Comparison of ENCODE assay signal across 1 cellular context in genomic region chr15:47364671-47365141, GRCh38.
TF ChIP-seq lines count a peak whose summit lies in the region.

No MANE protein-coding gene starts in this region.

TF ChIP-seq in HEK293, 187 proteins besides CTCF, POLR2A, EP300 and RAD21 (continued from another document):
- TF ChIP-seq, protein P1, sequence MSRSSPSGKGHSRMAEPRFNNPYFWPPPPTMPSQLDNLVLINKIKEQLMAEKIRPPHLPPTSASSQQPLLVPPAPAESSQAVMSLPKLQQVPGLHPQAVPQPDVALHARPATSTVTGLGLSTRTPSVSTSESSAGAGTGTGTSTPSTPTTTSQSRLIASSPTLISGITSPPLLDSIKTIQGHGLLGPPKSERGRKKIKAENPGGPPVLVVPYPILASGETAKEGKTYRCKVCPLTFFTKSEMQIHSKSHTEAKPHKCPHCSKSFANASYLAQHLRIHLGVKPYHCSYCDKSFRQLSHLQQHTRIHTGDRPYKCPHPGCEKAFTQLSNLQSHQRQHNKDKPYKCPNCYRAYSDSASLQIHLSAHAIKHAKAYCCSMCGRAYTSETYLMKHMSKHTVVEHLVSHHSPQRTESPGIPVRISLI (tag by site-specific recombination; IDR thresholded peaks at IDR 0.05), result no peak
- TF ChIP-seq ZNF292 (tag by site-specific recombination; IDR thresholded peaks at IDR 0.05; ENCODE audit: borderline replicate concordance, low read depth), result no peak
- no peak for TF ChIP-seq ZNF610 (tag by site-specific recombination; IDR thresholded peaks at IDR 0.05; ENCODE audit: borderline replicate concordance)
- TF ChIP-seq ZNF621 (tag by site-specific recombination; IDR thresholded peaks at IDR 0.05), result no peak
- no peak for TF ChIP-seq TSHZ1 (tag by site-specific recombination; IDR thresholded peaks at IDR 0.05; ENCODE audit: borderline replicate concordance)
- peak; percentile 28; the same call in 1 of the 2 replicates for TF ChIP-seq FEZF1 (tag by site-specific recombination; IDR thresholded peaks at IDR 0.05)
- no peak for TF ChIP-seq RBAK (tag by site-specific recombination; IDR thresholded peaks at IDR 0.05)
- TF ChIP-seq, protein P2, sequence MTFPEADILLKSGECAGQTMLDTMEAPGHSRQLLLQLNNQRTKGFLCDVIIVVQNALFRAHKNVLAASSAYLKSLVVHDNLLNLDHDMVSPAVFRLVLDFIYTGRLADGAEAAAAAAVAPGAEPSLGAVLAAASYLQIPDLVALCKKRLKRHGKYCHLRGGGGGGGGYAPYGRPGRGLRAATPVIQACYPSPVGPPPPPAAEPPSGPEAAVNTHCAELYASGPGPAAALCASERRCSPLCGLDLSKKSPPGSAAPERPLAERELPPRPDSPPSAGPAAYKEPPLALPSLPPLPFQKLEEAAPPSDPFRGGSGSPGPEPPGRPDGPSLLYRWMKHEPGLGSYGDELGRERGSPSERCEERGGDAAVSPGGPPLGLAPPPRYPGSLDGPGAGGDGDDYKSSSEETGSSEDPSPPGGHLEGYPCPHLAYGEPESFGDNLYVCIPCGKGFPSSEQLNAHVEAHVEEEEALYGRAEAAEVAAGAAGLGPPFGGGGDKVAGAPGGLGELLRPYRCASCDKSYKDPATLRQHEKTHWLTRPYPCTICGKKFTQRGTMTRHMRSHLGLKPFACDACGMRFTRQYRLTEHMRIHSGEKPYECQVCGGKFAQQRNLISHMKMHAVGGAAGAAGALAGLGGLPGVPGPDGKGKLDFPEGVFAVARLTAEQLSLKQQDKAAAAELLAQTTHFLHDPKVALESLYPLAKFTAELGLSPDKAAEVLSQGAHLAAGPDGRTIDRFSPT (tag by site-specific recombination; IDR thresholded peaks at IDR 0.05), result no peak
- TF ChIP-seq ZNF155 (tag by site-specific recombination; IDR thresholded peaks at IDR 0.05), result no peak
- no peak for TF ChIP-seq KLF8 (tag by site-specific recombination; IDR thresholded peaks at IDR 0.05)
- no peak for TF ChIP-seq ZSCAN23 (tag by site-specific recombination; IDR thresholded peaks at IDR 0.05)
- TF ChIP-seq ZIC2 (tag by site-specific recombination; IDR thresholded peaks at IDR 0.05), result peak; percentile 74
TF ChIP-seq in HEK293: peak in this region for 4.
